8 cellular contexts compared by ENCODE assay signal in the genomic region with DNA sequence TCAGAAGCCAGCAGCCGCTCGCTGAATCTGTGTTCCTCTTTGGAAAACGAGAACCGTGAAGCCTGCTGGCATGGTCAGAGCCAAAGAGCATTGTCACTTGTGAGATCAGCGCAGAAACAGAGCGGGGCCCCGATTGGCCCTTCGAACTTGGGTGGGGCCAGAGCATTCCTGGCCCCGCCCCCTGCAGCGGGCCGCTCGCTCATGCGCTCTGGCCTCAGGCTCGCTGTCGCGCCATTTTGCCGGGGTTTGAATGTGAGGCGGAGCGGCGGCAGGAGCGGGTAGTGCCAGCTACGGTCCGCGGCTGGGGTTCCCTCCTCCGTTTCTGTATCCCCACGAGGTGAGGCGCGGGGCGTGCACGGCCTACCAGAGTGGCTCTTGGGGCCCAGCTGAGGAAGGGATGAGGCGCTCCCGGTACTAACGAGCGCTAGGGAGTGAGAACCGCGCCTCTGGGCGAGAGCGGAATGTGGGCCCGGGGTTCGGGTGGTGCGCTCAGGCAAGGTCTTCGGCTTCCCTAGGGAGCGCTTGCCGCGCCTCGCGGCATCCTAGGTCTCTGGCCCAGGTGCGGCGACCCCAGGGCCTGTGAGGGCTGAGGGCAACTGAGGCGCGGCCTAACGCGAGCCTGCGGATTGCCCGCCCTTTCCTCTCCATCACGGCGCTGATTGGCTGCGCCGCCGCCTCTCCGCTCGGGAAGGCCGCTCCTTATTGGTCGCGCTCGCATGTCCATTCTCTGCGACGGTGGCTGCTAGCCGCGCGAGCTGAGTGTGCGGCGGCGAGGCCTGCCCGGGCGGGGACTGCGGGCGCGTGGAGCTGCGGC. TPM values are rescaled to one million over a fixed set of nuclear protein-coding genes. Genes with fewer than 3 reads are reported as not detected.
A peak's percentile ranks its signal among the peaks of the same experiment; 100 is the strongest.
DNase-seq lines count a peak whose midpoint lies in the region; ATAC-seq and TF ChIP-seq lines count a peak whose summit lies in the region.

Gene CSE1L, plus strand, starts transcription at position 226 of the 814 bp plus-strand sequence. CDS start 12,152 bp downstream, outside the sequence.

- no peaks in the 10 kb centered on the region for H3K27me3 ChIP-seq in left ventricle myocardium inferior (ENCODE audit: low read depth)

- H3K4me1 Mint-ChIP-seq in T-helper 17 cell = peaks cover 23% of the 10 kb centered on the region
- peaks cover 11% of the 10 kb centered on the region for H3K4me1 Mint-ChIP-seq in progenitor cell of endocrine pancreas (ENCODE audit: low read depth)

- H3K27ac Mint-ChIP-seq in T-helper 17 cell (peak within 1 kb of the TSS; percentile 95), progenitor cell of endocrine pancreas (peak within 1 kb of the TSS; percentile 99)

- intact Hi-C loops in left ventricle myocardium inferior (cut with micrococcal nuclease) = no loop called here

- no peaks in the 10 kb centered on the region for H3K9me3 Mint-ChIP-seq in progenitor cell of endocrine pancreas (ENCODE audit: low read depth)

- H3K27me3 Mint-ChIP-seq in T-helper 17 cell (no peaks in the 10 kb centered on the region), progenitor cell of endocrine pancreas (no peaks in the 10 kb centered on the region)

- peak; percentile 90 for ATAC-seq in HG02885 (IDR thresholded peaks at IDR 0.05; ENCODE audit: poor library complexity, unreplicated experiment)
- ATAC-seq in T-helper 17 cell = peak; percentile 90

- H3K9me3 ChIP-seq in T-helper 17 cell (ENCODE audit: control insufficient read depth, low read length, poor library complexity, severe bottlenecking) (no peaks in the 10 kb centered on the region), left ventricle myocardium inferior (replicated peaks) (no peaks in the 10 kb centered on the region)

- TF ChIP-seq POLR2A in GM15510 (IDR thresholded peaks at IDR 0.05; ENCODE audit: borderline replicate concordance, extremely low read depth, insufficient read length) = peak; percentile 84

- peaks cover 37% of the 10 kb centered on the region for H3K4me1 ChIP-seq in left ventricle myocardium inferior

- H3K4me3 ChIP-seq in left ventricle myocardium inferior = peak within 1 kb of the TSS; percentile 100

- H3K36me3 ChIP-seq in left ventricle myocardium inferior = no peaks in the 10 kb centered on the region

- DNase-seq in NCI-H1694 treated with DMSO at 0.1 percent for 48 hours (lab: John Stamatoyannopoulos, UW) = peak; percentile 86
- DNase-seq in T-helper 17 cell = peak; percentile 90 to 93 (median 91)
- DNase-seq in amygdala (lab: John Stamatoyannopoulos, UW) = peak; percentile 72 to 97 (median 92)
- peak; percentile 95 for DNase-seq in left ventricle myocardium inferior
- DNase-seq in progenitor cell of endocrine pancreas (ENCODE audit: low spot score, unreplicated experiment) = peak; percentile 90
- DNase-seq in ureter (ENCODE audit: low spot score) = peak; percentile 94

- H3K4me3 Mint-ChIP-seq in T-helper 17 cell (peak within 1 kb of the TSS; percentile 99), progenitor cell of endocrine pancreas (ENCODE audit: low read depth) (peak within 1 kb of the TSS; percentile 99)

- H3K27ac ChIP-seq in left ventricle myocardium inferior (replicated peaks) = peak within 1 kb of the TSS; percentile 97

- H3K36me3 Mint-ChIP-seq in T-helper 17 cell (ENCODE audit: low read depth) (no peaks in the 10 kb centered on the region), progenitor cell of endocrine pancreas (ENCODE audit: insufficient read depth) (peaks cover 7% of the 10 kb centered on the region)

- TF ChIP-seq CTCF in left ventricle myocardium inferior (IDR thresholded peaks at IDR 0.05; ENCODE audit: borderline replicate concordance) (peak; percentile 41), progenitor cell of endocrine pancreas (IDR thresholded peaks at IDR 0.05; ENCODE audit: unreplicated experiment) (peak; percentile 21)

RNA-seq across cellular contexts. Expression of gene CSE1L, which starts in this region (rescaled TPM):
- 10 to 100 TPM; 26.8 to 33.0 TPM for total RNA-seq in T-helper 17 cell
- 38.2 TPM for total RNA-seq in left ventricle myocardium inferior
- 99.9 and 100 TPM in 2 replicates for total RNA-seq in progenitor cell of endocrine pancreas
- total RNA-seq in ureter = 62.3 TPM

Comparison
In these comparisons a context has a peak if more than half of its experiments do, and no peak if none do; other contexts are left out.
1. Peak in every context shown above with its lines: DNase-seq, ATAC-seq, H3K4me3 ChIP-seq and H3K27ac ChIP-seq.